ENCODE assay signal across 8 cellular contexts in the genomic region with DNA sequence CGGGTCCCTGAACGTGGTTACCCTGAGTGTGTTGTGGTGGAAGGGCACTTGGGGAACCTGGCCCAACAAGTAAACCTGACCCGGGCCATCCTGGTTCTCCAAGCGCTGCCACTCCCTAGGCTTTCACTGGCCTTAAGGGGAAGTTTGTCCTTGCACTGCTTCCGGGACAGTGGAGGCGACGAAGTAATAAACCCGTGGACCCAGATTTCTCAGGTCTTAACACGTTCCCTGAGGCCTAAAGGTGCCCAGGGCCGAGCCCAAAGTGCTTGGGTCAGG. TPM values are rescaled to one million over a fixed set of nuclear protein-coding genes. Genes with fewer than 3 reads are reported as not detected.
DNase-seq lines count a peak whose midpoint lies in the region; TF ChIP-seq lines count a peak whose summit lies in the region.

No MANE protein-coding gene starts in this region.

- H3K4me1 Mint-ChIP-seq in activated naive CD4-positive, alpha-beta T cell treated with anti-CD3 and anti-CD28 coated beads, Interleukin-2, amount 10 ng/mL, durations not matched to agents 7 days and 5 days = peaks cover 23% of the 10 kb centered on the region
- peaks cover 5% of the 10 kb centered on the region for H3K4me1 Mint-ChIP-seq in type B pancreatic cell (ENCODE audit: unreplicated experiment)

- H3K9me3 ChIP-seq in ascending aorta = no peaks in the 10 kb centered on the region

- TF ChIP-seq CTCF in ascending aorta (IDR thresholded peaks at IDR 0.05) (no peak), lower leg skin (IDR thresholded peaks at IDR 0.05) (no peak), type B pancreatic cell (conservative IDR thresholded peaks at IDR 0.05) (no peak)

- peaks cover 24% of the 10 kb centered on the region for H3K27me3 Mint-ChIP-seq in activated naive CD4-positive, alpha-beta T cell treated with anti-CD3 and anti-CD28 coated beads, Interleukin-2, amount 10 ng/mL, durations not matched to agents 7 days and 5 days
- H3K27me3 Mint-ChIP-seq in type B pancreatic cell = no peaks in the 10 kb centered on the region

- no peak for TF ChIP-seq POLR2A in lower leg skin (IDR thresholded peaks at IDR 0.05)

- 1% methylated on average over 10 of the region's 10 CpGs for WGBS in lower leg skin, 2 donors

- no peaks in the 10 kb centered on the region for H3K9me3 Mint-ChIP-seq in activated naive CD4-positive, alpha-beta T cell treated with anti-CD3 and anti-CD28 coated beads, Interleukin-2, amount 10 ng/mL, durations not matched to agents 7 days and 5 days
- no peaks in the 10 kb centered on the region for H3K9me3 Mint-ChIP-seq in type B pancreatic cell

- intact Hi-C loops in ascending aorta (cut with DNase I) = loop anchor here (1.0 to 10.0 kb wide), 5 partner anchors 17 to 1656 kb away; a partner anchor contains a TSS
- intact Hi-C loops in lower leg skin (cut with DNase I; ENCODE audit: low total_unique reads) = no loop called here

- peak overlapping the region; percentile 72 to 80 for H3K27ac ChIP-seq in ascending aorta

- DNase-seq in activated naive CD4-positive, alpha-beta T cell treated with anti-CD3 and anti-CD28 coated beads, Interleukin-2, amount 10 ng/mL, durations not matched to agents 7 days and 5 days = no peak
- DNase-seq in activated naive CD4-positive, alpha-beta T cell treated with Interleukin-2 at 50 U/mL for 16 hours = no peak
- no peak for DNase-seq in ascending aorta (ENCODE audit: low spot score in 2 of 2)
- DNase-seq in lower leg skin (ENCODE audit: low spot score in 2 of 2) = no peak
- DNase-seq in type B pancreatic cell (ENCODE audit: extremely low spot score, unreplicated experiment) = no peak
- DNase-seq in superior temporal gyrus (ENCODE audit: extremely low spot score) = no peak
- DNase-seq in NCI-H82 (lab: John Stamatoyannopoulos, UW) = no peak
- DNase-seq in cerebellar cortex (ENCODE audit: low spot score) = no peak

- CTCF ChIA-PET in activated naive CD4-positive, alpha-beta T cell treated with anti-CD3 and anti-CD28 coated beads, Interleukin-2, amount 10 ng/mL, durations not matched to agents 7 days and 5 days (lab: Charles Lee) = no interaction called here

- peak overlapping the region; percentile 90 for H3K4me3 Mint-ChIP-seq in activated naive CD4-positive, alpha-beta T cell treated with anti-CD3 and anti-CD28 coated beads, Interleukin-2, amount 10 ng/mL, durations not matched to agents 7 days and 5 days
- peak overlapping the region; percentile 91 for H3K4me3 Mint-ChIP-seq in type B pancreatic cell

- no peaks in the 10 kb centered on the region for H3K27me3 ChIP-seq in ascending aorta

- H3K36me3 ChIP-seq in ascending aorta = no peaks in the 10 kb centered on the region

- H3K27ac Mint-ChIP-seq in activated naive CD4-positive, alpha-beta T cell treated with anti-CD3 and anti-CD28 coated beads, Interleukin-2, amount 10 ng/mL, durations not matched to agents 7 days and 5 days = no peak overlapping the region
- peak overlapping the region; percentile 28 for H3K27ac Mint-ChIP-seq in type B pancreatic cell

- H3K4me1 ChIP-seq in ascending aorta = peaks cover 9 to 15% of the 10 kb centered on the region in 2 donors

- H3K4me3 ChIP-seq in ascending aorta (peak overlapping the region; percentile 71 to 72), lower leg skin (ENCODE audit: low read depth, poor library complexity, severe bottlenecking) (peak overlapping the region; percentile 26)

- no peaks in the 10 kb centered on the region for H3K36me3 Mint-ChIP-seq in activated naive CD4-positive, alpha-beta T cell treated with anti-CD3 and anti-CD28 coated beads, Interleukin-2, amount 10 ng/mL, durations not matched to agents 7 days and 5 days
- no peaks in the 10 kb centered on the region for H3K36me3 Mint-ChIP-seq in type B pancreatic cell

RNA-seq across cellular contexts. Expression of a gene that starts 0.3 kb away (rescaled TPM):
- total RNA-seq in ascending aorta (4.8 TPM), lower leg skin (1 to 10 TPM; 1.6 to 6.1 (median 2.7) TPM), type B pancreatic cell (ENCODE audit: low replicate concordance) (14.9 and 15.6 TPM in 2 replicates)

RNA-seq across cellular contexts. Expression of a gene that starts 12.1 kb away (rescaled TPM):
- total RNA-seq in ascending aorta (93.2 TPM), lower leg skin (10 to 100 TPM; 21.6 to 50.5 (median 30.3) TPM), type B pancreatic cell (ENCODE audit: low replicate concordance) (44.3 and 54.8 TPM in 2 replicates)

RNA-seq across cellular contexts. Expression of a gene that starts 16.4 kb away (rescaled TPM):
- total RNA-seq in ascending aorta (115 TPM), lower leg skin (100 to 1,000 TPM; 135 to 180 (median 169) TPM), type B pancreatic cell (ENCODE audit: low replicate concordance) (115 and 135 TPM in 2 replicates)

RNA-seq across cellular contexts. Expression of a gene that starts 21.3 kb away (rescaled TPM):
- 69.3 TPM for total RNA-seq in ascending aorta
- total RNA-seq in lower leg skin = 10 to 100 TPM; 12.8 to 26.6 (median 17.7) TPM
- total RNA-seq in type B pancreatic cell (ENCODE audit: low replicate concordance) = 25.7 and 30.2 TPM in 2 replicates

RNA-seq across cellular contexts. Expression of a gene that starts 40.1 kb away (rescaled TPM):
- total RNA-seq in ascending aorta = 4.7 TPM
- 10 to 100 TPM; 55.8 to 85.7 (median 62.0) TPM for total RNA-seq in lower leg skin
- 21.0 and 27.0 TPM in 2 replicates for total RNA-seq in type B pancreatic cell (ENCODE audit: low replicate concordance)
